10 cellular contexts compared by ENCODE assay signal in genomic region chr9:35746583-35746982, GRCh38. TPM values are rescaled to one million over a fixed set of nuclear protein-coding genes. Genes with fewer than 3 reads are reported as not detected.
DNase-seq lines count a peak whose midpoint lies in the region; ATAC-seq, FAIRE-seq and TF ChIP-seq lines count a peak whose summit lies in the region.
"Had no signal": no experiment of that assay in that cellular context is flagged by ENCODE, and none has a peak within 500 bp of the region (broad histone marks: within the 10 kb centered on the region; RNA-seq: fewer than 3 reads in every experiment).

No MANE protein-coding gene starts in this region.

- in situ Hi-C loops in mammary epithelial cell (cut with MboI; ENCODE audit: low sequenced_read_pairs in 2 of 2), result no loop called here

- no peaks in the 10 kb centered on the region for H3K27me3 ChIP-seq in ACC112 (ENCODE audit: insufficient read depth, low read length)
- no peaks in the 10 kb centered on the region for H3K27me3 ChIP-seq in mammary epithelial cell (ENCODE audit: insufficient read depth, low read length)
- no peaks in the 10 kb centered on the region for H3K27me3 ChIP-seq in mucosa of rectum (ENCODE audit: control insufficient read depth in 2 of 2, insufficient read depth in 2 of 2, low read length in 2 of 2)

- no peak for TF ChIP-seq POLR2A in GM12891 (IDR thresholded peaks at IDR 0.05; ENCODE audit: low read depth, low read length)

- peak; percentile 9 for DNase-seq in HT-29 (ENCODE audit: low spot score)
- DNase-seq in mammary epithelial cell, result peak; percentile 20
- no peak for DNase-seq in GM12891 (ENCODE audit: insufficient read length, low spot score)
- DNase-seq in GF-D8 (lab: John Stamatoyannopoulos, UW), result no peak
- DNase-seq in H4 (ENCODE audit: low spot score), result no peak
- DNase-seq: effector CD8-positive, alpha-beta T cell; NCI-H1930 had no signal

- no peak for TF ChIP-seq CTCF in mammary epithelial cell (conservative IDR thresholded peaks at IDR 0.05 in 1 of 2, IDR thresholded peaks at IDR 0.05 in 1 of 2; ENCODE audit: extremely low read depth in 1 of 2, insufficient read depth in 1 of 2, low read depth in 1 of 2, low read length in 2 of 2)

- H3K79me2 ChIP-seq in ACC112 (ENCODE audit: control insufficient read depth, insufficient read depth, low read length, unreplicated experiment), result peaks cover 41% of the 10 kb centered on the region
- H3K79me2 ChIP-seq in mammary epithelial cell (ENCODE audit: insufficient read depth, low read length), result peaks cover 81% of the 10 kb centered on the region

- H2AFZ ChIP-seq in ACC112 (ENCODE audit: low read length, unreplicated experiment) (no peak overlapping the region), mammary epithelial cell (ENCODE audit: low read depth, low read length) (no peak overlapping the region)

- 47% methylated on average over 3 of the region's 3 CpGs for WGBS in mammary epithelial cell (ENCODE audit: low coverage, missing lambda C conversion rate)

- ATAC-seq in GM21381 (IDR thresholded peaks at IDR 0.05; ENCODE audit: unreplicated experiment), result no peak

- intact Hi-C loops in mammary epithelial cell (cut with micrococcal nuclease), result no loop called here

- no peak overlapping the region for H3K27ac ChIP-seq in ACC112 (ENCODE audit: low read depth, low read length)
- no peak overlapping the region for H3K27ac ChIP-seq in mammary epithelial cell (ENCODE audit: insufficient read depth, low read depth, low read length)
- peak overlapping the region; percentile 97 for H3K27ac ChIP-seq in mucosa of rectum (ENCODE audit: low read depth in 2 of 2, low read length in 2 of 2)

- H3K9me3 ChIP-seq in mammary epithelial cell (replicated peaks; ENCODE audit: insufficient read depth, low read length) (no peaks in the 10 kb centered on the region), mucosa of rectum (ENCODE audit: control insufficient read depth in 2 of 2, low read length in 2 of 2) (no peaks in the 10 kb centered on the region)

- dilution Hi-C loops in mammary epithelial cell (cut with HindIII; ENCODE audit: low sequenced_read_pairs), result no loop called here

- peaks cover 16% of the 10 kb centered on the region for H3K4me1 ChIP-seq in ACC112 (ENCODE audit: control insufficient read depth, insufficient read depth, low read length, unreplicated experiment)
- H3K4me1 ChIP-seq in mammary epithelial cell (ENCODE audit: insufficient read depth, low read length), result peaks cover 24% of the 10 kb centered on the region
- peaks cover 24 to 34% of the 10 kb centered on the region in 2 donors for H3K4me1 ChIP-seq in mucosa of rectum (ENCODE audit: control insufficient read depth in 2 of 2, insufficient read depth in 2 of 2, low read length in 2 of 2)

- peaks cover 2% of the 10 kb centered on the region for H4K20me1 ChIP-seq in mammary epithelial cell (ENCODE audit: insufficient read depth, low read length)

- no peak for FAIRE-seq in GM12891 (lab: Jason Lieb, UNC)

- H3K36me3 ChIP-seq in ACC112 (ENCODE audit: insufficient read depth, low read length) (peaks cover 7% of the 10 kb centered on the region; the same call in 1 of the 2 replicates), mammary epithelial cell (ENCODE audit: insufficient read depth, low read length) (peaks cover 33% of the 10 kb centered on the region), mucosa of rectum (ENCODE audit: control insufficient read depth in 2 of 2, insufficient read depth in 2 of 2, low read length in 2 of 2) (peaks cover 43 to 46% of the 10 kb centered on the region in 2 donors)

- peak overlapping the region; percentile 85 for H3K4me3 ChIP-seq in ACC112 (ENCODE audit: low read depth, low read length)
- H3K4me3 ChIP-seq in mammary epithelial cell (replicated peaks in 1 of 3; ENCODE audit: insufficient read depth in 1 of 3, low read depth in 2 of 3, low read length in 3 of 3), result peak overlapping the region; percentile 66 to 83 (median 71)
- peak overlapping the region; percentile 94 to 98 for H3K4me3 ChIP-seq in mucosa of rectum (ENCODE audit: low read length in 2 of 2)

- H3K4me2 ChIP-seq in mammary epithelial cell (ENCODE audit: insufficient read depth, low read depth, low read length), result peak overlapping the region; percentile 87

- H3K9ac ChIP-seq in mammary epithelial cell (ENCODE audit: insufficient read depth, low read length) (no peak overlapping the region), mucosa of rectum (ENCODE audit: low read depth in 1 of 2, low read length in 2 of 2) (peak overlapping the region; percentile 94 to 97)

- BruUV-seq in mammary epithelial cell (replicated peaks; lab: Mats Ljungman, UMichigan), result no TSS peak

- CTCF ChIA-PET in mammary epithelial cell (lab: Charles Lee; ENCODE audit: low non-redundant PET), result interaction anchor here (0.8 kb wide), 1 partner anchor 10 kb away, joined by 4 read pairs; no protein-coding TSS in a partner anchor

TF ChIP-seq in GM12891, 5 proteins besides CTCF, POLR2A, EP300 and RAD21:
- TF ChIP-seq PAX5 (IDR thresholded peaks at IDR 0.05; ENCODE audit: insufficient read depth, low read length, severe bottlenecking) (no peak), POLR2AphosphoS5 (IDR thresholded peaks at IDR 0.05; ENCODE audit: low read depth, low read length) (no peak), TAF1 (IDR thresholded peaks at IDR 0.05; ENCODE audit: low read depth, low read length) (no peak), SPI1 (IDR thresholded peaks at IDR 0.05; ENCODE audit: low read depth, low read length) (no peak), POU2F2 (IDR thresholded peaks at IDR 0.05; ENCODE audit: low read depth, low read length) (no peak)

RNA-seq across cellular contexts. Expression of gene GBA2, which starts 2.4 kb away (rescaled TPM):
- 74.6 and 84.9 TPM in 2 replicates for total RNA-seq in HT-29 (2014; rRNA removed; shearing (Covaris generic))
- 10 to 100 TPM; 41.0 to 49.8 TPM for total RNA-seq in mammary epithelial cell
- polyA plus RNA-seq in mammary epithelial cell, result 30.3 TPM
- polyA minus RNA-seq in mammary epithelial cell, result 32.5 TPM
- polyA plus RNA-seq in GM12891 (2012; ENCODE audit: low read depth, missing spikeins), result 25.5 TPM
- 16.9 and 21.5 TPM in 2 replicates for total RNA-seq in H4 (2014; rRNA removed; shearing (Covaris generic))

RNA-seq across cellular contexts. Expression of gene RGP1, which starts 2.5 kb away (rescaled TPM):
- 18.9 and 20.6 TPM in 2 replicates for total RNA-seq in HT-29 (2014; rRNA removed; shearing (Covaris generic))
- total RNA-seq in mammary epithelial cell, result 10 to 100 TPM; 20.5 to 42.3 TPM
- polyA plus RNA-seq in mammary epithelial cell, result 20.1 TPM
- 45.3 TPM for polyA minus RNA-seq in mammary epithelial cell
- polyA plus RNA-seq in GM12891 (2012; ENCODE audit: low read depth, missing spikeins), result 5.0 TPM
- 16.4 and 18.6 TPM in 2 replicates for total RNA-seq in H4 (2014; rRNA removed; shearing (Covaris generic))

RNA-seq across cellular contexts. Expression of gene MSMP, which starts 7.5 kb away (rescaled TPM):
- 0.28 TPM in 1 of 2 replicates, not detected in the other for total RNA-seq in HT-29 (2014; rRNA removed; shearing (Covaris generic))
- not detected for total RNA-seq in mammary epithelial cell
- polyA plus RNA-seq in mammary epithelial cell, result not detected
- polyA minus RNA-seq in mammary epithelial cell, result not detected
- 1.1 TPM for polyA plus RNA-seq in GM12891 (2012; ENCODE audit: low read depth, missing spikeins)
- not detected in 2 replicates for total RNA-seq in H4 (2014; rRNA removed; shearing (Covaris generic))

RNA-seq across cellular contexts. Expression of gene CREB3, which starts 14.1 kb away (rescaled TPM):
- total RNA-seq in HT-29 (2014; rRNA removed; shearing (Covaris generic)), result 42.4 and 44.5 TPM in 2 replicates
- 10 to 100 TPM; 45.4 to 60.8 TPM for total RNA-seq in mammary epithelial cell
- 38.3 TPM for polyA plus RNA-seq in mammary epithelial cell
- polyA minus RNA-seq in mammary epithelial cell, result 34.8 TPM
- 24.1 TPM for polyA plus RNA-seq in GM12891 (2012; ENCODE audit: low read depth, missing spikeins)
- total RNA-seq in H4 (2014; rRNA removed; shearing (Covaris generic)), result 115 and 121 TPM in 2 replicates

RNA-seq across cellular contexts. Expression of gene TLN1, which starts 14.6 kb away (rescaled TPM):
- 99.5 and 100.0 TPM in 2 replicates for total RNA-seq in HT-29 (2014; rRNA removed; shearing (Covaris generic))
- total RNA-seq in mammary epithelial cell, result 100 to 1,000 TPM; 202 to 213 TPM
- 128 TPM for polyA plus RNA-seq in mammary epithelial cell
- polyA minus RNA-seq in mammary epithelial cell, result 264 TPM
- polyA plus RNA-seq in GM12891 (2012; ENCODE audit: low read depth, missing spikeins), result 127 TPM
- total RNA-seq in H4 (2014; rRNA removed; shearing (Covaris generic)), result 71.2 and 95.8 TPM in 2 replicates

Comparison
In these comparisons a context has a peak if more than half of its experiments do, and no peak if none do; other contexts are left out.
1. H3K27ac ChIP-seq: peak in mucosa of rectum (2 of 2); none in ACC112 (single experiment) and mammary epithelial cell (single experiment).
2. DNase-seq: peak in HT-29 (single experiment) and mammary epithelial cell (single experiment); none in GM12891 (single experiment), GF-D8 (single experiment) and H4 (single experiment).
3. Peak in every context shown above with its lines, with median percentiles within 50 percentile points of each other: H3K4me3 ChIP-seq.